In genomic region chr17:2598166-2598565, GRCh38 we compare ENCODE assay signal across 12 cellular contexts. TPM values are rescaled to one million over a fixed set of nuclear protein-coding genes. Genes with fewer than 3 reads are reported as not detected.
DNase-seq lines count a peak whose midpoint lies in the region; ATAC-seq and TF ChIP-seq lines count a peak whose summit lies in the region.
"Had no signal": no experiment of that assay in that cellular context is flagged by ENCODE, and none has a peak within 500 bp of the region (broad histone marks: within the 10 kb centered on the region; RNA-seq: fewer than 3 reads in every experiment).

No MANE protein-coding gene starts in this region.

- H3K27ac ChIP-seq in thoracic aorta = no peak overlapping the region
- H3K27ac ChIP-seq: VCaP had no signal

- no peaks in the 10 kb centered on the region for H3K27me3 Mint-ChIP-seq in activated naive CD4-positive, alpha-beta T cell treated with anti-CD3 and anti-CD28 coated beads, Interleukin-2, amount 50 U/mL, for 24 hours

- H3K9ac ChIP-seq in adipocyte (ENCODE audit: low read length) = no peak overlapping the region

- ATAC-seq in thoracic aorta (ENCODE audit: insufficient number of reproducible peaks, low FRiP score, low read depth) = no peak
- ATAC-seq: activated T-cell treated with anti-CD3 and anti-CD28 coated beads, Interleukin-2, amount 50 U/mL, for 72 hours had no signal

- H3K27me3 ChIP-seq in adipocyte (replicated peaks; ENCODE audit: control insufficient read depth, insufficient read depth, low read length) (no peaks in the 10 kb centered on the region), thoracic aorta (replicated peaks; ENCODE audit: insufficient read depth) (no peaks in the 10 kb centered on the region)

- no peak overlapping the region for H3K27ac Mint-ChIP-seq in activated naive CD4-positive, alpha-beta T cell treated with anti-CD3 and anti-CD28 coated beads, Interleukin-2, amount 50 U/mL, for 24 hours
- H3K27ac Mint-ChIP-seq: activated T-cell treated with anti-CD3 and anti-CD28 coated beads, Interleukin-2, amount 50 U/mL, for 72 hours had no signal

- no peak for TF ChIP-seq CTCF in fibroblast of pulmonary artery (IDR thresholded peaks at IDR 0.05; ENCODE audit: low read length, missing control alignments)
- no peak for TF ChIP-seq CTCF in thoracic aorta (IDR thresholded peaks at IDR 0.05)

- no peaks in the 10 kb centered on the region for H3K36me3 ChIP-seq in adipocyte (ENCODE audit: control insufficient read depth, insufficient read depth, low read length, severe bottlenecking)
- no peaks in the 10 kb centered on the region for H3K36me3 ChIP-seq in thoracic aorta

- H3K4me3 ChIP-seq in adipocyte (ENCODE audit: low read length) (peak overlapping the region; percentile 40), fibroblast of pulmonary artery (replicated peaks; ENCODE audit: low read depth, low read length) (no peak overlapping the region), thoracic aorta (peak overlapping the region; percentile 38)

- peaks cover 1% of the 10 kb centered on the region for H3K36me3 Mint-ChIP-seq in activated naive CD4-positive, alpha-beta T cell treated with anti-CD3 and anti-CD28 coated beads, Interleukin-2, amount 50 U/mL, for 24 hours

- H3K9me3 ChIP-seq in adipocyte (ENCODE audit: control insufficient read depth, low read length) (no peaks in the 10 kb centered on the region), thoracic aorta (no peaks in the 10 kb centered on the region)

- peaks cover 60% of the 10 kb centered on the region for H3K4me1 Mint-ChIP-seq in activated naive CD4-positive, alpha-beta T cell treated with anti-CD3 and anti-CD28 coated beads, Interleukin-2, amount 50 U/mL, for 24 hours

- H3K4me1 ChIP-seq in adipocyte (ENCODE audit: control insufficient read depth, insufficient read depth, low read length) = peaks cover 40% of the 10 kb centered on the region
- peaks cover 51 to 76% of the 10 kb centered on the region in 2 donors for H3K4me1 ChIP-seq in thoracic aorta (ENCODE audit: control insufficient read depth in 1 of 2, low read depth in 2 of 2)

- H3K4me3 Mint-ChIP-seq in activated naive CD4-positive, alpha-beta T cell treated with anti-CD3 and anti-CD28 coated beads, Interleukin-2, amount 50 U/mL, for 24 hours = peak overlapping the region; percentile 73

- DNase-seq in activated naive CD4-positive, alpha-beta T cell (lab: John Stamatoyannopoulos, UW) = no peak
- DNase-seq in adipocyte (ENCODE audit: low read depth) = peak; percentile 68
- peak; percentile 69 for DNase-seq in fibroblast of pulmonary artery (ENCODE audit: low read depth)
- DNase-seq in thoracic aorta (ENCODE audit: low spot score) = no peak
- no peak for DNase-seq in cerebellum (ENCODE audit: low spot score)
- no peak for DNase-seq in SKM-1 (lab: John Stamatoyannopoulos, UW; ENCODE audit: unreplicated experiment)
- no peak for DNase-seq in LoVo (ENCODE audit: low spot score)
- DNase-seq: activated T-cell treated with anti-CD3 and anti-CD28 coated beads, Interleukin-2, amount 50 U/mL, for 72 hours; GOT3; NCI-H2171 treated with DMSO at 0.1 percent for 48 hours had no signal

- no peaks in the 10 kb centered on the region for H3K9me3 Mint-ChIP-seq in activated naive CD4-positive, alpha-beta T cell treated with anti-CD3 and anti-CD28 coated beads, Interleukin-2, amount 50 U/mL, for 24 hours
- H3K9me3 Mint-ChIP-seq: activated T-cell treated with anti-CD3 and anti-CD28 coated beads, Interleukin-2, amount 50 U/mL, for 72 hours had no signal

RNA-seq across cellular contexts. Expression of gene PAFAH1B1, which starts 4.7 kb away (rescaled TPM):
- total RNA-seq in thoracic aorta (100 to 1,000 TPM; 102 to 164 TPM), cerebellum (302 TPM)

Comparison
In these comparisons a context has a peak if more than half of its experiments do, and no peak if none do; other contexts are left out.
1. DNase-seq: peak in adipocyte (single experiment) and fibroblast of pulmonary artery (single experiment); none in activated naive CD4-positive, alpha-beta T cell (0 of 4), thoracic aorta (single experiment), cerebellum (single experiment), SKM-1 (single experiment) and LoVo (single experiment).